ENCODE assay signal across 24 cellular contexts in the genomic region with DNA sequence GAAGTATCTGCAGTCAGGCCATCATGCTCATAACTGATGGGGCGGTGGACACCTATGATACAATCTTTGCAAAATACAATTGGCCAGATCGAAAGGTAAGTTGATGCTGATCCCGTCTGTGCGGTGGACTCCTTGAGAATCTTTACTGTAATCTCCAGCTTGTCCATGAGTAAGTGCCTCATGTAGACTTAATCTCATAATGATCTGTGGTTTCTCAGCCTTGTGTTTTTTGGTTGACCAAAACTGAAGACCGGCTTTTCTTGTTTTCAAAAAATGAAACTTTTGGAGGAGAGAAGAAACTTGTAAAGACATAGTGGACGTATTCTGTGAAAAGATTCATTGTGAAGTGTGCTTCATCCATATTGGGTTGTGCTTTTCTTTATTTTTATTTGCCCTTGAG.
"Had no signal": no experiment of that assay in that cellular context is flagged by ENCODE, and none has a peak within 500 bp of the region (broad histone marks: within the 10 kb centered on the region; RNA-seq: fewer than 3 reads in every experiment).

No MANE protein-coding gene starts in this region.

- ATAC-seq: activated naive CD8-positive, alpha-beta T cell treated with anti-CD3 and anti-CD28 coated beads, Interleukin-2, amount 50 U/mL, for 24 hours; gastroesophageal sphincter; left lung; natural killer cell; sciatic nerve; stimulated activated memory B cell treated with anti-CD40 and anti-IgM and Interleukin-4, amounts not matched to agents 10 μg/mL and 1 μg/mL and 100 μg/mL, for 72 hours; T-helper 17 cell had no signal

- H3K4me1 ChIP-seq: esophagus muscularis mucosa, gastroesophageal sphincter, left lung, stomach, suprapubic skin, tibial nerve, uterus had no signal

- H3K9me3 ChIP-seq: suprapubic skin, tibial nerve, uterus had no signal

- H3K36me3 ChIP-seq: cardiac muscle cell, esophagus muscularis mucosa, gastroesophageal sphincter, left lung, stomach, suprapubic skin, tibial nerve, uterus had no signal

- H3K27ac ChIP-seq: cardiac muscle cell, esophagus muscularis mucosa, gastroesophageal sphincter, left lung, stomach, suprapubic skin, tibial nerve, uterus had no signal

- H3K4me3 ChIP-seq: cardiac muscle cell, esophagus muscularis mucosa, gastroesophageal sphincter, left lung, stomach, suprapubic skin, tibial nerve, uterus had no signal

- DNase-seq: activated CD4-positive, alpha-beta memory T cell treated with anti-CD3 and anti-CD28 coated beads for 36 hours; activated CD4-positive, alpha-beta T cell treated with anti-CD3 and anti-CD28 coated beads for 48 hours; activated gamma-delta T cell; activated naive CD4-positive, alpha-beta T cell treated with anti-CD3 and anti-CD28 coated beads, Interleukin-2, amount 50 U/mL, for 16 hours; activated naive CD8-positive, alpha-beta T cell treated with anti-CD3 and anti-CD28 coated beads, Interleukin-2, amount 50 U/mL, for 24 hours; effector CD4-positive, alpha-beta T cell; head of caudate nucleus; hypothalamus; kidney glomerular epithelial cell; left lung; midbrain; natural killer cell; small intestine; stimulated activated CD4-positive, alpha-beta T cell treated with anti-CD3 and anti-CD28 coated beads, Interleukin-15, amount 100 ng/mL, for 24 hours; stomach; T-helper 17 cell; uterus had no signal

- H3K27me3 ChIP-seq: esophagus muscularis mucosa, gastroesophageal sphincter, suprapubic skin, tibial nerve, uterus had no signal
